ENCODE assay signal across 4 cellular contexts in genomic region chr19:53769696-53770309, GRCh38. TPM values are rescaled to one million over a fixed set of nuclear protein-coding genes. Genes with fewer than 3 reads are reported as not detected.
"Had no signal": no experiment of that assay in that cellular context is flagged by ENCODE, and none has a peak within 500 bp of the region (broad histone marks: within the 10 kb centered on the region; RNA-seq: fewer than 3 reads in every experiment).

No MANE protein-coding gene starts in this region.

RNA-seq across cellular contexts. Expression of gene NLRP12, which starts 54.3 kb away (rescaled TPM):
- total RNA-seq: HT-29, IMR-90, M059J, SJSA1 had no signal
- polyA plus RNA-seq: IMR-90 had no signal
